Comparison of ENCODE assay signal across 8 cellular contexts in genomic region chr6:38212579-38212978, GRCh38.
A peak's percentile ranks its signal among the peaks of the same experiment; 100 is the strongest.
DNase-seq lines count a peak whose midpoint lies in the region; ATAC-seq, FAIRE-seq and TF ChIP-seq lines count a peak whose summit lies in the region.

No MANE protein-coding gene starts in this region.

- ATAC-seq in left ventricle myocardium superior (peak; percentile 28), HG02970 (IDR thresholded peaks at IDR 0.05; ENCODE audit: low FRiP score, unreplicated experiment) (no peak), HG02610 (IDR thresholded peaks at IDR 0.05; ENCODE audit: unreplicated experiment) (no peak), GM21515 (IDR thresholded peaks at IDR 0.05; ENCODE audit: unreplicated experiment) (no peak)

- WGBS in spleen, 5 donors: 59 to 76% (median 74%) methylated on average over 5 of the region's 5 CpGs

- intact Hi-C loops in left ventricle myocardium superior (cut with micrococcal nuclease): no loop called here
- intact Hi-C loops in spleen (cut with DNase I; ENCODE audit: low total_unique reads): no loop called here

- H3K27ac ChIP-seq in spleen: peak overlapping the region in 5 of 8 donors; percentile 3 to 41 (median 19)

- no peak for FAIRE-seq in RCC 7860 (lab: Jason Lieb, UNC)

- H3K4me1 ChIP-seq in spleen: peaks cover 4 to 23% (median 14%) of the 10 kb centered on the region in 6 donors

- H3K4me3 ChIP-seq in spleen: no peak overlapping the region

- H3K36me3 ChIP-seq in spleen: no peaks in the 10 kb centered on the region

- no peak for TF ChIP-seq POLR2A in spleen (IDR thresholded peaks at IDR 0.05)

- H3K9me3 ChIP-seq in spleen: no peaks in the 10 kb centered on the region

- H3K27me3 ChIP-seq in spleen (replicated peaks in 1 of 7): no peaks in the 10 kb centered on the region

- no peak for TF ChIP-seq CTCF in spleen (IDR thresholded peaks at IDR 0.05 in 8 of 11, conservative IDR thresholded peaks at IDR 0.05 in 3 of 11)

- DNase-seq in NCI-H1105 (lab: John Stamatoyannopoulos, UW) (peak; percentile 72), left ventricle myocardium superior (no peak), spleen (no peak), RCC 7860 (ENCODE audit: low spot score) (no peak)

TF ChIP-seq in PFSK-1, 5 proteins besides CTCF, POLR2A, EP300 and RAD21:
- TF ChIP-seq TAF1 (IDR thresholded peaks at IDR 0.05; ENCODE audit: borderline replicate concordance, insufficient read depth, low read length) (0 out of 2 replicates have a peak, but pooled peaks have one; percentile 7), POLR2AphosphoS5 (IDR thresholded peaks at IDR 0.05; ENCODE audit: low read depth, low read length) (no peak)
